Comparison of ENCODE assay signal across 1 cellular context in the genomic region with DNA sequence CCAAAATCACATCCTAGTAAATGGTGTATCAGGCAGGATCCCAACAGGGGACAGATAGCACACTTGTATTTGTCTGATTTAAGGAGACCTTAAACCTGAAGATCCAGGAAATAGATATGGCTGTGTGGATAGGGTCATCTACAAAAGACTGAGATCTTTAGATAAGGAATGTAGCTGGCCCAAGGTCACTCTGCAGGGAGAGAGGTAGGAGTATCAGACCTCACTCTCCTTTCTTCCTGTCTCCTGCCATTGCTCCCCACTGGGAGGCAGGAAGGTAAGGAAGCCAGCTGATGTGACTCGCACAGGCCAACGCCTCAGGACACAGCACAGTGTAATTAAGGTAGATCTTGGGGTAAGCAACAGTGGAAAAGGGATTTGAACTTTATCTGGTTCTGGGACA.
TF ChIP-seq lines count a peak whose summit lies in the region.

No MANE protein-coding gene starts in this region.

TF ChIP-seq in H1, 55 proteins besides CTCF, POLR2A, EP300 and RAD21:
- TF ChIP-seq SP1 (IDR thresholded peaks at IDR 0.05; ENCODE audit: low read depth, low read length) (no peak), MAFK (IDR thresholded peaks at IDR 0.05; ENCODE audit: low read depth, low read length) (no peak), USF2 (IDR thresholded peaks at IDR 0.05; ENCODE audit: low read length) (no peak), TEAD4 (IDR thresholded peaks at IDR 0.05; ENCODE audit: low read depth, low read length) (no peak), HDAC6 (IDR thresholded peaks at IDR 0.05; ENCODE audit: low read depth, low read length) (no peak), RBBP5 (IDR thresholded peaks at IDR 0.05; ENCODE audit: borderline replicate concordance, low read depth, low read length) (no peak), TAF7 (optimal IDR thresholded peaks at IDR 0.05; ENCODE audit: borderline replicate concordance, low read depth, low read length) (no peak), HDAC2 (IDR thresholded peaks at IDR 0.05; ENCODE audit: borderline replicate concordance in 1 of 2, low read depth in 2 of 2, low read length in 2 of 2) (no peak), SAP30 (IDR thresholded peaks at IDR 0.05; ENCODE audit: insufficient read depth, insufficient replicate concordance, low read length) (no peak), SIRT6 (IDR thresholded peaks at IDR 0.05; ENCODE audit: low read length) (no peak), YY1 (IDR thresholded peaks at IDR 0.05; ENCODE audit: low read depth, low read length) (no peak), CBX8 (IDR thresholded peaks at IDR 0.05; ENCODE audit: borderline replicate concordance, low read depth, low read length) (no peak), CBX5 (IDR thresholded peaks at IDR 0.05; ENCODE audit: low read depth, low read length) (no peak), CEBPB (IDR thresholded peaks at IDR 0.05; ENCODE audit: low read depth, low read length) (no peak), RNF2 (IDR thresholded peaks at IDR 0.05; ENCODE audit: borderline replicate concordance, low read depth, low read length, missing control alignments, poor library complexity, severe bottlenecking) (no peak), POU5F1 (IDR thresholded peaks at IDR 0.05; ENCODE audit: low read depth, low read length) (no peak), TBP (IDR thresholded peaks at IDR 0.05; ENCODE audit: low read depth, low read length) (no peak), GABPA (IDR thresholded peaks at IDR 0.05; ENCODE audit: borderline replicate concordance, insufficient read depth, low read length) (no peak), CHD1 (IDR thresholded peaks at IDR 0.05; ENCODE audit: low read depth, low read length) (no peak)
- TF ChIP-seq, protein P1, sequence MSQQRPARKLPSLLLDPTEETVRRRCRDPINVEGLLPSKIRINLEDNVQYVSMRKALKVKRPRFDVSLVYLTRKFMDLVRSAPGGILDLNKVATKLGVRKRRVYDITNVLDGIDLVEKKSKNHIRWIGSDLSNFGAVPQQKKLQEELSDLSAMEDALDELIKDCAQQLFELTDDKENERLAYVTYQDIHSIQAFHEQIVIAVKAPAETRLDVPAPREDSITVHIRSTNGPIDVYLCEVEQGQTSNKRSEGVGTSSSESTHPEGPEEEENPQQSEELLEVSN (IDR thresholded peaks at IDR 0.05): no peak
